In genomic region chr10:93218386-93218785, GRCh38 we compare ENCODE assay signal across 17 cellular contexts.
"Had no signal": no experiment of that assay in that cellular context is flagged by ENCODE, and none has a peak within 500 bp of the region (broad histone marks: within the 10 kb centered on the region; RNA-seq: fewer than 3 reads in every experiment).

No MANE protein-coding gene starts in this region.

- H3K4me1 ChIP-seq: Peyer's patch had no signal

- H3K9me3 ChIP-seq: Peyer's patch had no signal

- H3K4me3 ChIP-seq: Peyer's patch had no signal

- ATAC-seq: activated CD4-positive, CD25-positive, alpha-beta regulatory T cell treated with anti-CD3 and anti-CD28 coated beads, Interleukin-2, amount 50 U/mL, for 24 hours; activated CD8-positive, alpha-beta memory T cell treated with anti-CD3 and anti-CD28 coated beads, Interleukin-2, amount 10 ng/mL, durations not matched to agents 7 days and 5 days had no signal

- H3K36me3 ChIP-seq: Peyer's patch had no signal

- H3K27ac ChIP-seq: Peyer's patch, RWPE1 had no signal

- DNase-seq: activated CD4-positive, alpha-beta T cell treated with anti-CD3 and anti-CD28 coated beads for 4 hours; activated CD4-positive, alpha-beta T cell treated with anti-CD3 and anti-CD28 coated beads, Interleukin-2, amount 50 U/mL, for 4 hours; activated CD8-positive, alpha-beta memory T cell treated with anti-CD3 and anti-CD28 coated beads, Interleukin-2, amount 10 ng/mL, durations not matched to agents 7 days and 5 days; activated effector memory CD4-positive, alpha-beta T cell treated with Interleukin-2 at 50 U/mL for 16 hours; activated naive CD4-positive, alpha-beta T cell; activated T-cell treated with anti-CD3 and anti-CD28 coated beads, Interleukin-2, amount 50 U/mL, for 24 hours; aorta; KG1; NCI-H1105; NCI-H1436; NCI-H2171; NCI-H2227 treated with DMSO at 0.1 percent for 48 hours; NCI-H526 treated with DMSO at 0.1 percent for 48 hours; Peyer's patch; Right ventricle myocardium superior had no signal

- H3K27me3 ChIP-seq: Peyer's patch had no signal
